26 cellular contexts compared by ENCODE assay signal in genomic region chr21:28152729-28153128, GRCh38.
"Had no signal": no experiment of that assay in that cellular context is flagged by ENCODE, and none has a peak within 500 bp of the region (broad histone marks: within the 10 kb centered on the region; RNA-seq: fewer than 3 reads in every experiment).

No MANE protein-coding gene starts in this region.

- H3K4me2 ChIP-seq: SK-N-SH had no signal

- H3K27me3 ChIP-seq: body of pancreas, MG63, SJSA1 had no signal

- H3K4me3 ChIP-seq: body of pancreas, K562, MG63, SJSA1 had no signal

- H3K9me3 ChIP-seq: body of pancreas, MG63, SJSA1, SK-N-SH had no signal

- ATAC-seq: activated CD8-positive, alpha-beta T cell treated with anti-CD3 and anti-CD28 coated beads for 36 hours; activated T-cell treated with anti-CD3 and anti-CD28 coated beads, Interleukin-2, amount 50 U/mL, for 72 hours; activated T-helper 17 cell treated with anti-CD3 and anti-CD28 coated beads, Interleukin-2, amount 50 U/mL, for 72 hours; body of pancreas; K562; Panc1 had no signal

- H3K4me1 ChIP-seq: SJSA1 had no signal

- DNase-seq: activated CD4-positive, alpha-beta T cell treated with anti-CD3 and anti-CD28 coated beads, Interleukin-2, amount 50 U/mL, for 4 hours; activated CD8-positive, alpha-beta T cell treated with anti-CD3 and anti-CD28 coated beads for 36 hours; activated effector memory CD4-positive, alpha-beta T cell treated with anti-CD3 and anti-CD28 coated beads, Interleukin-2, amount 50 U/mL, for 16 hours; activated naive CD4-positive, alpha-beta T cell treated with Interleukin-2 at 50 U/mL for 16 hours; activated naive CD8-positive, alpha-beta T cell treated with anti-CD3 and anti-CD28 coated beads, Interleukin-2, amount 10 ng/mL, durations not matched to agents 7 days and 5 days; activated T-cell treated with anti-CD3 and anti-CD28 coated beads, Interleukin-2, amount 50 U/mL, for 1 hour; activated T-cell treated with anti-CD3 and anti-CD28 coated beads, Interleukin-2, amount 50 U/mL, for 72 hours; body of pancreas; central memory CD4-positive, alpha-beta T cell; Karpas-422; MG63; NCI-H1048; NCI-H1105 treated with DMSO at 0.1 percent for 48 hours; NCI-H1436; NCI-H1694; NCI-H1930; NCI-H2081 treated with DMSO at 0.1 percent for 48 hours; NCI-H226; NCI-H446 treated with DMSO at 0.1 percent for 48 hours; NCI-H524; SHP77 treated with DMSO at 0.1 percent for 48 hours; SK-N-SH had no signal

- H3K9ac ChIP-seq: SK-N-SH had no signal

- H3K27ac ChIP-seq: body of pancreas, SJSA1 had no signal

- H3K36me3 ChIP-seq: MG63, SJSA1 had no signal
